In genomic region chr1:11273595-11274234, GRCh38 we compare ENCODE assay signal across 8 cellular contexts. TPM values are rescaled to one million over a fixed set of nuclear protein-coding genes. Genes with fewer than 3 reads are reported as not detected.
DNase-seq lines count a peak whose midpoint lies in the region; ATAC-seq and TF ChIP-seq lines count a peak whose summit lies in the region.

No MANE protein-coding gene starts in this region.

- H2AFZ ChIP-seq in OCI-LY1 (ENCODE audit: low read length), result no peak overlapping the region

- TF ChIP-seq CTCF in OCI-LY1 (IDR thresholded peaks at IDR 0.05; ENCODE audit: low read length) (no peak), coronary artery (IDR thresholded peaks at IDR 0.05) (no peak)

- H4K20me1 ChIP-seq in OCI-LY1 (ENCODE audit: insufficient read depth, low read length), result no peaks in the 10 kb centered on the region

- peak overlapping the region; percentile 91 to 98 (median 95) for H3K4me3 Mint-ChIP-seq in CD4-positive, alpha-beta memory T cell

- H3K27ac ChIP-seq in CD4-positive, alpha-beta memory T cell (ENCODE audit: low read depth, low read length), result peak overlapping the region; percentile 88
- H3K27ac ChIP-seq in OCI-LY1 (ENCODE audit: low read depth, low read length, poor library complexity, severe bottlenecking) (peak overlapping the region; percentile 71), coronary artery (peak overlapping the region; percentile 82 to 97), muscle layer of colon (ENCODE audit: low read depth, low read length) (peak overlapping the region; percentile 85)

- no peaks in the 10 kb centered on the region for H3K9me3 ChIP-seq in CD4-positive, alpha-beta memory T cell (ENCODE audit: control insufficient read depth in 1 of 2, low read length in 2 of 2)
- H3K9me3 ChIP-seq in OCI-LY1 (ENCODE audit: low read length) (no peaks in the 10 kb centered on the region), muscle layer of colon (ENCODE audit: low read length) (no peaks in the 10 kb centered on the region)

- H3K9ac ChIP-seq in OCI-LY1 (ENCODE audit: low read length), result peak overlapping the region; percentile 90
- peak overlapping the region; percentile 72 for H3K9ac ChIP-seq in muscle layer of colon (ENCODE audit: low read length)

- H3K9me2 ChIP-seq in OCI-LY1 (ENCODE audit: low read depth, low read length), result no peaks in the 10 kb centered on the region

- H3K27ac Mint-ChIP-seq in CD4-positive, alpha-beta memory T cell, result peak overlapping the region; percentile 86 to 97 (median 95)

- no peaks in the 10 kb centered on the region for H3K27me3 Mint-ChIP-seq in CD4-positive, alpha-beta memory T cell

- H3F3A ChIP-seq in OCI-LY1 (ENCODE audit: insufficient read depth, low read length), result no peaks in the 10 kb centered on the region

- H3K4me1 ChIP-seq in CD4-positive, alpha-beta memory T cell (ENCODE audit: insufficient read depth, low read length), result peaks cover 45% of the 10 kb centered on the region
- peaks cover 24% of the 10 kb centered on the region for H3K4me1 ChIP-seq in OCI-LY1 (ENCODE audit: insufficient read depth, low read length, severe bottlenecking)
- H3K4me1 ChIP-seq in muscle layer of colon (ENCODE audit: insufficient read depth, low read length), result peaks cover 16% of the 10 kb centered on the region

- H3K4me3 ChIP-seq in CD4-positive, alpha-beta memory T cell (ENCODE audit: low read length in 2 of 2), result peak overlapping the region; percentile 90 to 99
- H3K4me3 ChIP-seq in OCI-LY1 (ENCODE audit: low read depth, low read length, poor library complexity, severe bottlenecking) (peak overlapping the region; percentile 91), coronary artery (peak overlapping the region; percentile 93), muscle layer of colon (ENCODE audit: low read depth in 1 of 2, low read length in 2 of 2) (peak overlapping the region; percentile 60 to 89)

- peaks cover 23 to 47% (median 32%) of the 10 kb centered on the region in 4 donors for H3K4me1 Mint-ChIP-seq in CD4-positive, alpha-beta memory T cell

- peak in 1 of 5 donors; percentile 17 for DNase-seq in CD4-positive, alpha-beta memory T cell
- no peak for DNase-seq in coronary artery (ENCODE audit: low spot score)
- DNase-seq in effector CD4-positive, alpha-beta T cell, result no peak
- no peak for DNase-seq in amniotic stem cell (lab: John Stamatoyannopoulos, UW)

- POLR2A ChIA-PET in CD4-positive, alpha-beta memory T cell (lab: Charles Lee; ENCODE audit: partially characterized antibody), result interaction anchor here (0.9 to 3.5 kb wide), 10 partner anchors 8 to 530 kb away, joined by 3 to 53 read pairs (median 8); partner anchors contain the start of genes AGTRAP and MTOR

- peaks cover 12 to 35% of the 10 kb centered on the region in 2 donors for H3K36me3 Mint-ChIP-seq in CD4-positive, alpha-beta memory T cell

- intact Hi-C loops in CD4-positive, alpha-beta memory T cell (cut with micrococcal nuclease), result loop anchor here (1.0 to 2.0 kb wide), 2 partner anchors 11 to 635 kb away; partner anchors contain the start of gene MTOR

- CTCF ChIA-PET in CD4-positive, alpha-beta memory T cell (lab: Charles Lee; ENCODE audit: partially characterized antibody), result interaction anchor here (0.6 to 1.6 kb wide), 2 partner anchors 11 to 409 kb away, joined by 4 read pairs; no protein-coding TSS in a partner anchor

- no peaks in the 10 kb centered on the region for H3K36me3 ChIP-seq in CD4-positive, alpha-beta memory T cell (ENCODE audit: insufficient read depth, low read length)
- H3K36me3 ChIP-seq in OCI-LY1 (ENCODE audit: insufficient read depth, low read length) (peaks cover 12% of the 10 kb centered on the region; the same call in 1 of the 2 replicates), muscle layer of colon (ENCODE audit: insufficient read depth, low read length) (peaks cover 5% of the 10 kb centered on the region)

- no peaks in the 10 kb centered on the region for H3K27me3 ChIP-seq in CD4-positive, alpha-beta memory T cell (ENCODE audit: insufficient read depth, low read length)
- H3K27me3 ChIP-seq in OCI-LY1 (ENCODE audit: insufficient read depth, low read length) (no peaks in the 10 kb centered on the region), muscle layer of colon (ENCODE audit: control insufficient read depth in 1 of 2, insufficient read depth in 2 of 2, low read length in 2 of 2) (no peaks in the 10 kb centered on the region)

- peak; percentile 53 for ATAC-seq in GM21529 (IDR thresholded peaks at IDR 0.05; ENCODE audit: unreplicated experiment)
- no peak for ATAC-seq in HG03521 (IDR thresholded peaks at IDR 0.05; ENCODE audit: unreplicated experiment)

- peak overlapping the region; percentile 74 for H3K4me2 ChIP-seq in OCI-LY1 (ENCODE audit: low read length)

- peaks cover 18% of the 10 kb centered on the region for H3K79me2 ChIP-seq in OCI-LY1 (ENCODE audit: insufficient read depth, low read length)

- peaks cover 0 to 1% (median 0%) of the 10 kb centered on the region in 8 donors for H3K9me3 Mint-ChIP-seq in CD4-positive, alpha-beta memory T cell

RNA-seq across cellular contexts. Expression of gene UBIAD1, which starts 0.7 kb away (rescaled TPM):
- total RNA-seq in CD4-positive, alpha-beta memory T cell, result 10 to 100 TPM; 30.3 to 33.0 TPM
- 10 to 100 TPM; 42.3 to 51.9 TPM for polyA plus RNA-seq in CD4-positive, alpha-beta memory T cell

RNA-seq across cellular contexts. Expression of gene MTOR, which starts 11.4 kb away (rescaled TPM):
- total RNA-seq in CD4-positive, alpha-beta memory T cell, result 10 to 100 TPM; 41.4 to 46.8 TPM
- polyA plus RNA-seq in CD4-positive, alpha-beta memory T cell, result 1 to 10 TPM; 3.4 to 9.0 TPM
